Comparison of ENCODE assay signal across 9 cellular contexts in genomic region chr9:125255781-125256391, GRCh38. TPM values are rescaled to one million over a fixed set of nuclear protein-coding genes. Genes with fewer than 3 reads are reported as not detected.
DNase-seq lines count a peak whose midpoint lies in the region; ATAC-seq and TF ChIP-seq lines count a peak whose summit lies in the region.
"Had no signal": no experiment of that assay in that cellular context is flagged by ENCODE, and none has a peak within 500 bp of the region (broad histone marks: within the 10 kb centered on the region; RNA-seq: fewer than 3 reads in every experiment).

No MANE protein-coding gene starts in this region.

- H4K20me1 ChIP-seq in OCI-LY3 (ENCODE audit: insufficient read depth, low read length): no peaks in the 10 kb centered on the region

- ATAC-seq in GM18519 (IDR thresholded peaks at IDR 0.05; ENCODE audit: low FRiP score, unreplicated experiment) (no peak), HG02885 (IDR thresholded peaks at IDR 0.05; ENCODE audit: poor library complexity, unreplicated experiment) (no peak), GM21786 (IDR thresholded peaks at IDR 0.05; ENCODE audit: unreplicated experiment) (no peak)

- H3K27ac ChIP-seq in OCI-LY3 (ENCODE audit: low read length): no peak overlapping the region
- H3K27ac ChIP-seq: SJSA1 had no signal

- H3K4me3 ChIP-seq in GM06990 (replicated peaks; ENCODE audit: low read depth, low read length) (no peak overlapping the region), OCI-LY3 (ENCODE audit: low read length) (no peak overlapping the region), epithelial cell of proximal tubule (ENCODE audit: low read depth, low read length) (no peak overlapping the region)
- H3K4me3 ChIP-seq: SJSA1 had no signal

- H3K9ac ChIP-seq in OCI-LY3 (ENCODE audit: low read length): no peak overlapping the region

- no peaks in the 10 kb centered on the region for H3K79me2 ChIP-seq in OCI-LY3 (ENCODE audit: low read length)

- no peak overlapping the region for H3K4me2 ChIP-seq in OCI-LY3 (ENCODE audit: low read length)

- peak; percentile 38 for TF ChIP-seq CTCF in GM06990 (IDR thresholded peaks at IDR 0.05; ENCODE audit: insufficient read depth, low read length, poor library complexity, severe bottlenecking)
- peak; percentile 57 for TF ChIP-seq CTCF in OCI-LY3 (IDR thresholded peaks at IDR 0.05; ENCODE audit: low read depth, low read length)
- peak; percentile 57 for TF ChIP-seq CTCF in epithelial cell of proximal tubule (conservative IDR thresholded peaks at IDR 0.05; ENCODE audit: low read depth, low read length)

- DNase-seq in 8988T: peak; percentile 46
- DNase-seq in GM06990 (ENCODE audit: extremely low read depth, insufficient read length): no peak
- DNase-seq in epithelial cell of proximal tubule (ENCODE audit: low read depth): no peak
- no peak for DNase-seq in NCI-H1436 treated with DMSO at 0.1 percent for 48 hours (lab: John Stamatoyannopoulos, UW)

- H3K27me3 ChIP-seq in GM06990 (replicated peaks; ENCODE audit: control insufficient read depth, insufficient read depth, low read length) (no peaks in the 10 kb centered on the region), OCI-LY3 (ENCODE audit: low read depth, low read length) (no peaks in the 10 kb centered on the region)
- H3K27me3 ChIP-seq: SJSA1 had no signal

- no peaks in the 10 kb centered on the region for H3K36me3 ChIP-seq in GM06990 (ENCODE audit: control insufficient read depth, insufficient read depth, low read length)
- peaks cover 3% of the 10 kb centered on the region for H3K36me3 ChIP-seq in OCI-LY3 (replicated peaks; ENCODE audit: low read depth, low read length)
- H3K36me3 ChIP-seq: SJSA1 had no signal

- peaks cover 12% of the 10 kb centered on the region for H3K4me1 ChIP-seq in OCI-LY3 (ENCODE audit: low read length)
- H3K4me1 ChIP-seq: SJSA1 had no signal

- H3K9me3 ChIP-seq in OCI-LY3 (ENCODE audit: insufficient read depth, low read length): 0 out of 2 replicates have a peak, but pooled peaks cover 3% of the 10 kb centered on the region
- H3K9me3 ChIP-seq: SJSA1 had no signal

- H2AFZ ChIP-seq in OCI-LY3 (ENCODE audit: low read depth, low read length): no peak overlapping the region

RNA-seq across cellular contexts. Expression of gene GAPVD1, which starts 5.7 kb away (rescaled TPM):
- total RNA-seq in epithelial cell of proximal tubule: 18.2 and 20.8 TPM in 2 replicates

RNA-seq across cellular contexts. Expression of gene HSPA5, which starts 14.7 kb away (rescaled TPM):
- total RNA-seq in epithelial cell of proximal tubule: 210 and 241 TPM in 2 replicates

RNA-seq across cellular contexts. Expression of gene RABEPK, which starts 55.5 kb away (rescaled TPM):
- total RNA-seq in epithelial cell of proximal tubule: 20.3 and 37.9 TPM in 2 replicates
